21 cellular contexts compared by ENCODE assay signal in genomic region chr4:25821267-25821666, GRCh38. TPM values are rescaled to one million over a fixed set of nuclear protein-coding genes. Genes with fewer than 3 reads are reported as not detected.
DNase-seq lines count a peak whose midpoint lies in the region; ATAC-seq, FAIRE-seq and TF ChIP-seq lines count a peak whose summit lies in the region.
"Had no signal": no experiment of that assay in that cellular context is flagged by ENCODE, and none has a peak within 500 bp of the region (broad histone marks: within the 10 kb centered on the region; RNA-seq: fewer than 3 reads in every experiment).

No MANE protein-coding gene starts in this region.

- no peak for TF ChIP-seq EP300 in Ishikawa (IDR thresholded peaks at IDR 0.05; ENCODE audit: borderline replicate concordance)
- no peak for TF ChIP-seq EP300 in H1 (IDR thresholded peaks at IDR 0.05; ENCODE audit: borderline replicate concordance in 1 of 2, low read depth in 2 of 2, low read length in 2 of 2)

- no peaks in the 10 kb centered on the region for H3F3A ChIP-seq in GM23338 (replicated peaks; ENCODE audit: low read depth)

- H3K14ac ChIP-seq in H1 (ENCODE audit: insufficient read length): no peak overlapping the region

- H2BK120ac ChIP-seq in H1 (replicated peaks; ENCODE audit: low read depth, low read length): no peak overlapping the region

- H3K79me1 ChIP-seq in H1 (ENCODE audit: low read depth, low read length): no peaks in the 10 kb centered on the region

- no peak for TF ChIP-seq POLR2A in H1 (IDR thresholded peaks at IDR 0.05; ENCODE audit: control extremely low read depth in 1 of 2, low read depth in 2 of 2, low read length in 2 of 2)

- peak overlapping the region; percentile 4; the same call in 1 of the 2 replicates for H2BK5ac ChIP-seq in H1 (ENCODE audit: low read depth, low read length)

- H3K4ac ChIP-seq in H1 (replicated peaks; ENCODE audit: insufficient read length, low read depth, low read length): no peak overlapping the region

- peaks cover 19% of the 10 kb centered on the region for H3K4me1 ChIP-seq in GM23338 (ENCODE audit: insufficient read depth)
- peaks cover 3 to 12% (median 7%) of the 10 kb centered on the region in 4 experiments; a peak in 3 of 7 replicates for H3K4me1 ChIP-seq in H1 (replicated peaks in 1 of 4; ENCODE audit: control insufficient read depth in 3 of 4, insufficient read depth in 4 of 4, low read length in 3 of 4)
- H3K4me1 ChIP-seq: HAP-1 had no signal

- H2AFZ ChIP-seq in GM23338 (no peak overlapping the region), H1 (ENCODE audit: low read length) (no peak overlapping the region)
- H2AFZ ChIP-seq: GM23248 had no signal

- H3K56ac ChIP-seq in H1 (replicated peaks; ENCODE audit: insufficient read length, low read depth, low read length): no peak overlapping the region

- CTCF ChIA-PET in H1 (lab: Charles Lee; ENCODE audit: partially characterized antibody): no interaction called here

- H3K4me3 Mint-ChIP-seq in GM23338: no peak overlapping the region
- no peak overlapping the region for H3K4me3 Mint-ChIP-seq in stimulated activated naive B cell treated with anti-CD40 and anti-IgM and Interleukin-4, amounts not matched to agents 10 μg/mL and 1 μg/mL and 100 μg/mL, for 72 hours
- no peak overlapping the region for H3K4me3 Mint-ChIP-seq in chondrocyte (ENCODE audit: unreplicated experiment)
- H3K4me3 Mint-ChIP-seq in mesothelial cell of epicardium: no peak overlapping the region
- no peak overlapping the region for H3K4me3 Mint-ChIP-seq in endothelial cell (ENCODE audit: unreplicated experiment)
- H3K4me3 Mint-ChIP-seq: CD4-positive, alpha-beta memory T cell; HFFc6 had no signal

- H3K27me3 Mint-ChIP-seq in GM23338 (ENCODE audit: insufficient read depth, low read depth, poor library complexity) (peaks cover 1% of the 10 kb centered on the region), chondrocyte (ENCODE audit: low read depth) (no peaks in the 10 kb centered on the region), mesothelial cell of epicardium (ENCODE audit: low read depth) (no peaks in the 10 kb centered on the region), endothelial cell (ENCODE audit: unreplicated experiment) (peaks cover 4% of the 10 kb centered on the region)
- no peaks in the 10 kb centered on the region for H3K27me3 Mint-ChIP-seq in stimulated activated naive B cell treated with anti-CD40 and anti-IgM and Interleukin-4, amounts not matched to agents 10 μg/mL and 1 μg/mL and 100 μg/mL, for 72 hours
- H3K27me3 Mint-ChIP-seq: CD4-positive, alpha-beta memory T cell had no signal

- H3K36me3 ChIP-seq in GM23338 (ENCODE audit: insufficient read depth) (peaks cover 3% of the 10 kb centered on the region), H1 (ENCODE audit: control insufficient read depth in 2 of 4, insufficient read depth in 4 of 4, low read length in 3 of 4) (peaks cover 0 to 25% (median 11%) of the 10 kb centered on the region in 4 experiments; a peak in 6 of 8 replicates)

- DNase-seq in GM23338 (ENCODE audit: low spot score): no peak
- peak in 1 of 2 experiments; percentile 33 for DNase-seq in H1 (ENCODE audit: low read depth in 1 of 2, low spot score in 2 of 2)
- no peak for DNase-seq in stimulated activated naive B cell treated with anti-CD40 and anti-IgM and Interleukin-4, amounts not matched to agents 10 μg/mL and 1 μg/mL and 100 μg/mL, for 72 hours
- no peak for DNase-seq in chondrocyte (ENCODE audit: low spot score)
- DNase-seq in mesothelial cell of epicardium (ENCODE audit: low spot score in 2 of 2, unreplicated experiment in 2 of 2): no peak
- no peak for DNase-seq in endothelial cell (ENCODE audit: low spot score)
- DNase-seq: 8988T; ACHN; Calu3; CD4-positive, alpha-beta memory T cell; COR-L47; DND-41; GM23248; HFFc6 had no signal

- peak overlapping the region; percentile 50 for H4K91ac ChIP-seq in H1 (replicated peaks; ENCODE audit: insufficient read length, low read length)

- TF ChIP-seq CTCF in GM23338 (conservative IDR thresholded peaks at IDR 0.05; ENCODE audit: low read depth in 2 of 2): no peak
- no peak for TF ChIP-seq CTCF in H1 (IDR thresholded peaks at IDR 0.05; ENCODE audit: control extremely low read depth in 1 of 3, insufficient read depth in 1 of 3, low read depth in 1 of 3, low read length in 3 of 3)
- no peak for TF ChIP-seq CTCF in chondrocyte (IDR thresholded peaks at IDR 0.05)
- TF ChIP-seq CTCF in mesothelial cell of epicardium (IDR thresholded peaks at IDR 0.05; ENCODE audit: unreplicated experiment): no peak
- no peak for TF ChIP-seq CTCF in endothelial cell (IDR thresholded peaks at IDR 0.05; ENCODE audit: unreplicated experiment)

- no peak overlapping the region; the same call in 1 of the 2 replicates for H2BK12ac ChIP-seq in H1 (ENCODE audit: low read depth, low read length)

- H3K9me3 ChIP-seq in H1 (ENCODE audit: insufficient read depth in 2 of 2, low read depth in 1 of 2, low read length in 1 of 2): no peaks in the 10 kb centered on the region
- H3K9me3 ChIP-seq: A549, HAP-1 had no signal

- H3K79me2 ChIP-seq in GM23338 (replicated peaks; ENCODE audit: insufficient read depth) (no peaks in the 10 kb centered on the region), H1 (ENCODE audit: control insufficient read depth in 1 of 2, insufficient read depth in 2 of 2, low read length in 2 of 2) (no peaks in the 10 kb centered on the region)

- H4K8ac ChIP-seq in H1 (ENCODE audit: extremely low read depth, insufficient read depth, low read length): no peak overlapping the region

- no peak overlapping the region for H3K23ac ChIP-seq in H1 (ENCODE audit: insufficient read length)

- no peak overlapping the region for H3K9ac ChIP-seq in H1 (replicated peaks in 1 of 4; ENCODE audit: extremely low read depth in 1 of 4, low read depth in 3 of 4, low read length in 3 of 4)
- H3K9ac ChIP-seq: GM23248 had no signal

- H2AK5ac ChIP-seq in H1 (ENCODE audit: low read depth, low read length): no peak overlapping the region

- H4K20me1 ChIP-seq in GM23338 (replicated peaks; ENCODE audit: insufficient read depth): no peaks in the 10 kb centered on the region; the same call in 1 of the 2 replicates
- H4K20me1 ChIP-seq in H1 (replicated peaks in 1 of 2; ENCODE audit: control insufficient read depth in 1 of 2, insufficient read depth in 2 of 2, low read length in 2 of 2): no peaks in the 10 kb centered on the region

- H3K4me1 Mint-ChIP-seq in GM23338: peaks cover 19% of the 10 kb centered on the region
- H3K4me1 Mint-ChIP-seq in stimulated activated naive B cell treated with anti-CD40 and anti-IgM and Interleukin-4, amounts not matched to agents 10 μg/mL and 1 μg/mL and 100 μg/mL, for 72 hours: peaks cover 10 to 13% of the 10 kb centered on the region in 2 donors
- H3K4me1 Mint-ChIP-seq in chondrocyte (ENCODE audit: low read depth): peaks cover 24% of the 10 kb centered on the region
- no peaks in the 10 kb centered on the region for H3K4me1 Mint-ChIP-seq in mesothelial cell of epicardium
- H3K4me1 Mint-ChIP-seq in endothelial cell (ENCODE audit: unreplicated experiment): no peaks in the 10 kb centered on the region

- no peaks in the 10 kb centered on the region for H3K9me2 ChIP-seq in GM23338 (ENCODE audit: insufficient read depth)

- TF ChIP-seq RAD21 in Ishikawa (IDR thresholded peaks at IDR 0.05; ENCODE audit: low read depth) (no peak), H1 (IDR thresholded peaks at IDR 0.05 in 1 of 2, conservative IDR thresholded peaks at IDR 0.05 in 1 of 2; ENCODE audit: low read depth in 2 of 2, low read length in 2 of 2) (no peak)

- H3K36me3 Mint-ChIP-seq in GM23338 (ENCODE audit: low read depth): peaks cover 57% of the 10 kb centered on the region
- H3K36me3 Mint-ChIP-seq in stimulated activated naive B cell treated with anti-CD40 and anti-IgM and Interleukin-4, amounts not matched to agents 10 μg/mL and 1 μg/mL and 100 μg/mL, for 72 hours: peaks cover 40 to 48% of the 10 kb centered on the region in 2 donors
- H3K36me3 Mint-ChIP-seq in chondrocyte (ENCODE audit: low read depth): peaks cover 15% of the 10 kb centered on the region
- no peaks in the 10 kb centered on the region for H3K36me3 Mint-ChIP-seq in mesothelial cell of epicardium
- peaks cover 42% of the 10 kb centered on the region for H3K36me3 Mint-ChIP-seq in endothelial cell (ENCODE audit: low read depth, unreplicated experiment)

- H3K27ac Mint-ChIP-seq in GM23338: no peak overlapping the region
- H3K27ac Mint-ChIP-seq in stimulated activated naive B cell treated with anti-CD40 and anti-IgM and Interleukin-4, amounts not matched to agents 10 μg/mL and 1 μg/mL and 100 μg/mL, for 72 hours: peak overlapping the region; percentile 20
- H3K27ac Mint-ChIP-seq in chondrocyte (ENCODE audit: unreplicated experiment): no peak overlapping the region
- H3K27ac Mint-ChIP-seq in mesothelial cell of epicardium: no peak overlapping the region
- H3K27ac Mint-ChIP-seq in endothelial cell (ENCODE audit: unreplicated experiment): no peak overlapping the region
- H3K27ac Mint-ChIP-seq: CD4-positive, alpha-beta memory T cell; HFFc6 had no signal

- no peak overlapping the region for H4K5ac ChIP-seq in H1 (ENCODE audit: insufficient read length, low read depth, low read length)

- H3K4me2 ChIP-seq in GM23338: no peak overlapping the region
- H3K4me2 ChIP-seq in H1 (ENCODE audit: insufficient read depth in 1 of 2, low read depth in 2 of 2, low read length in 2 of 2): no peak overlapping the region; a peak in 1 of 4 replicates
- H3K4me2 ChIP-seq: A549 had no signal

- no peak for ATAC-seq in GM23338
- ATAC-seq in stimulated activated naive B cell treated with anti-CD40 and anti-IgM and Interleukin-4, amounts not matched to agents 10 μg/mL and 1 μg/mL and 100 μg/mL, for 72 hours (replicated peaks): no peak
- ATAC-seq: A549, GM12878 had no signal

- no peak overlapping the region for H2BK20ac ChIP-seq in H1 (ENCODE audit: low read length)

- H3K27me3 ChIP-seq in GM23338 (ENCODE audit: insufficient read depth) (no peaks in the 10 kb centered on the region), H1 (replicated peaks in 1 of 4; ENCODE audit: control insufficient read depth in 3 of 4, extremely low read depth in 1 of 4, insufficient read depth in 3 of 4, low read length in 3 of 4) (no peaks in the 10 kb centered on the region)

- H3K9me3 Mint-ChIP-seq in GM23338: no peaks in the 10 kb centered on the region
- H3K9me3 Mint-ChIP-seq in stimulated activated naive B cell treated with anti-CD40 and anti-IgM and Interleukin-4, amounts not matched to agents 10 μg/mL and 1 μg/mL and 100 μg/mL, for 72 hours: no peaks in the 10 kb centered on the region
- no peaks in the 10 kb centered on the region for H3K9me3 Mint-ChIP-seq in chondrocyte (ENCODE audit: low read depth)
- H3K9me3 Mint-ChIP-seq in mesothelial cell of epicardium: no peaks in the 10 kb centered on the region
- no peaks in the 10 kb centered on the region for H3K9me3 Mint-ChIP-seq in endothelial cell (ENCODE audit: unreplicated experiment)
- H3K9me3 Mint-ChIP-seq: CD4-positive, alpha-beta memory T cell; HFFc6 had no signal

- no peak for FAIRE-seq in H1 (lab: Jason Lieb, UNC)
- FAIRE-seq: A549, G401.6, GM19239, H54 had no signal

- H3K18ac ChIP-seq in H1 (ENCODE audit: extremely low read depth, low read length): no peak overlapping the region

- H3K4me3 ChIP-seq in GM23338: no peak overlapping the region
- H3K4me3 ChIP-seq in H1 (ENCODE audit: extremely low read depth in 1 of 4, insufficient read depth in 2 of 4, low read depth in 3 of 4, low read length in 4 of 4): no peak overlapping the region
- H3K4me3 ChIP-seq: A549, GM12878, GM23248, HAP-1 had no signal

- no peak overlapping the region for H2BK15ac ChIP-seq in H1 (ENCODE audit: low read length)

- POLR2A ChIA-PET in H1 (lab: Charles Lee; ENCODE audit: partially characterized antibody): no interaction called here

- 91% methylated on average over 7 of the region's 7 CpGs; no CpG with 5 or more reads in 1 of the 2 experiments for WGBS in H1 (ENCODE audit: extremely low coverage in 1 of 2, insufficient coverage in 1 of 2, insufficient read length in 1 of 2, insufficient replicate concordance in 2 of 2, low coverage in 1 of 2, low lambda C conversion rate in 2 of 2, missing lambda C conversion rate in 1 of 2), 2 experiments

- no peak overlapping the region for H3K27ac ChIP-seq in GM23338 (ENCODE audit: low read depth)
- H3K27ac ChIP-seq in H1 (ENCODE audit: low read depth, low read length): no peak overlapping the region
- H3K27ac ChIP-seq: A549, GM23248 had no signal

- H3K23me2 ChIP-seq in H1 (ENCODE audit: low read depth, low read length): no peaks in the 10 kb centered on the region

RNA-seq across cellular contexts. Expression of gene SEL1L3, which starts 41.5 kb away (rescaled TPM):
- total RNA-seq in GM23338 (2014; rRNA removed; shearing (Covaris generic)): 61.7 and 65.8 TPM in 2 replicates
- polyA plus RNA-seq in GM23338 (2016; fragmentation: Nextera tagmentation; extraction: Ambion mirVana) (17.1 and 19.3 TPM in 2 replicates), H1 (2011; rRNA removed) (16.0 and 18.2 TPM in 2 replicates)
- 51.0 and 54.0 TPM in 2 replicates for total RNA-seq in H1 (2021; fragmentation: NEBNext Ultra II Directional; extraction: Animal tissue kit (Norgen Biotek cat#: 25700))
- polyA plus RNA-seq in H1 (2011; cell fraction: cytosol; rRNA removed): 22.2 TPM
- 28.7 TPM for polyA plus RNA-seq in H1 (2011; cell fraction: nucleus; rRNA removed)
- 39.3 to 45.2 TPM (median 42.7 TPM) in 4 replicates for polyA plus RNA-seq in H1 (2012, experiment 1 of 2)
- polyA plus RNA-seq in H1 (2012, experiment 2 of 2): 6.8 TPM
- 88.0 TPM for polyA plus RNA-seq in H1 (2013, experiment 1 of 2)
- 91.6 TPM for polyA plus RNA-seq in H1 (2013, experiment 2 of 2)
- polyA minus RNA-seq in H1 (2011; rRNA and poly(A)+ RNA removed): 87.9 and 134 TPM in 2 replicates
- 27.7 TPM for polyA minus RNA-seq in H1 (2011; cell fraction: cytosol; rRNA and poly(A)+ RNA removed)
- polyA minus RNA-seq in H1 (2011; cell fraction: nucleus; rRNA and poly(A)+ RNA removed): 60.5 TPM
- total RNA-seq in chondrocyte (30.3 to 33.5 TPM (median 31.1 TPM) in 3 replicates), mesothelial cell of epicardium (13.8 to 14.4 TPM (median 14.3 TPM) in 3 replicates), endothelial cell (ENCODE audit: unreplicated experiment) (91.8 TPM)
